In the genomic region with DNA sequence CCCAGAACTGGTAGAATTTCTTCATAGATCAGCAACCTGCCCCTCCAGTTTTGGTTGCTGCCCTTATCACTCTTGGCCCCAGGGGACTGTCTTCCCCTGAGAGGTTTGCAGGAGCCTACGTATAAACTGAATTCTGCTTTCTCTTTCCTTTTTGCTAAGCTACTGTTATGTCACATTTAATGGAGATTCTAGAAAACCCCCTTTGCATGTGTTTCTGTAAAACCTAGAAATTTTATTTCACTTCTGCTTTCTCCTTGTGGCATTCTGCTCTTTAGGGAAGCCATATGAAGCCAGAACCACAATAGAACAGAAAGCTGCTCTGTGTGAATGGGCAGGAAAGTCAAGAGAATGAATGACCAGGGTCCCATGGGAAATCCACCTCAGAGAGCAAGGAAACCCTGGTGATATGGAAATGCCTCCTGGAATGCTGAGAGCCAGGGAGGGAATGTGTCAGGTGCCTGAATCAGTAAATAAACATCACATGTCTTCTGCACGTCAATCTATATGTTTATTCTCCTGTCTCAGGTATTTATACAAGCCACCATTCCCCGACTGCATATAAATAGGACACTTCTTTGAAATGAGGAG, we compare ENCODE assay signal across 8 cellular contexts. TPM values are rescaled to one million over a fixed set of nuclear protein-coding genes. Genes with fewer than 3 reads are reported as not detected.
A peak's percentile ranks its signal among the peaks of the same experiment; 100 is the strongest.
DNase-seq lines count a peak whose midpoint lies in the region; ATAC-seq, FAIRE-seq and TF ChIP-seq lines count a peak whose summit lies in the region.

No MANE protein-coding gene starts in this region.

- no peaks in the 10 kb centered on the region for H3K36me3 Mint-ChIP-seq in endodermal cell (ENCODE audit: low read depth)

- 42 to 75% methylated on average over 1 to 3 of the region's 3 CpGs for WGBS in endodermal cell (ENCODE audit: insufficient coverage in 1 of 2, insufficient read length in 1 of 2), 2 experiments

- H2AFZ ChIP-seq in Karpas-422 (ENCODE audit: low read length) = no peak overlapping the region

- H3K9me3 ChIP-seq in Karpas-422 (ENCODE audit: low read length) (no peaks in the 10 kb centered on the region), endodermal cell (ENCODE audit: control insufficient read depth, low read length) (no peaks in the 10 kb centered on the region)

- no peaks in the 10 kb centered on the region for H3K4me1 ChIP-seq in Karpas-422 (ENCODE audit: low read length)
- H3K4me1 ChIP-seq in endodermal cell (ENCODE audit: control insufficient read depth, insufficient read depth, low read length) = no peaks in the 10 kb centered on the region

- H3K9me2 ChIP-seq in Karpas-422 (replicated peaks; ENCODE audit: insufficient read depth, low read length) = no peaks in the 10 kb centered on the region

- H3K4me3 Mint-ChIP-seq in endodermal cell = no peak overlapping the region

- H3K4me1 Mint-ChIP-seq in endodermal cell = peaks cover 11% of the 10 kb centered on the region

- H3K27ac ChIP-seq in Karpas-422 (ENCODE audit: low read length) (no peak overlapping the region), endodermal cell (ENCODE audit: low read depth, low read length) (no peak overlapping the region)

- H3K36me3 ChIP-seq in Karpas-422 (ENCODE audit: insufficient read depth, low read length) = no peaks in the 10 kb centered on the region
- no peaks in the 10 kb centered on the region for H3K36me3 ChIP-seq in endodermal cell (ENCODE audit: control insufficient read depth, insufficient read depth, low read length)

- H3K9ac ChIP-seq in Karpas-422 (ENCODE audit: low read length) = no peak overlapping the region
- H3K9ac ChIP-seq in endodermal cell (ENCODE audit: extremely low read depth, low read length, poor library complexity, severe bottlenecking) = no peak overlapping the region

- H3K27me3 Mint-ChIP-seq in endodermal cell (ENCODE audit: insufficient read depth) = peaks cover 3% of the 10 kb centered on the region

- peak overlapping the region; percentile 29 for H3K27ac Mint-ChIP-seq in endodermal cell

- H3K4me3 ChIP-seq in Karpas-422 (ENCODE audit: low read length) (no peak overlapping the region), endodermal cell (ENCODE audit: low read length) (no peak overlapping the region)

- no peaks in the 10 kb centered on the region for H3K79me2 ChIP-seq in Karpas-422 (ENCODE audit: low read length)

- TF ChIP-seq CTCF in endodermal cell (conservative IDR thresholded peaks at IDR 0.05) = no peak

- no peak overlapping the region for H3K4me2 ChIP-seq in Karpas-422 (ENCODE audit: low read depth, low read length, poor library complexity, severe bottlenecking)

- H3K9me3 Mint-ChIP-seq in endodermal cell = no peaks in the 10 kb centered on the region

- no peaks in the 10 kb centered on the region for H3K27me3 ChIP-seq in Karpas-422 (ENCODE audit: low read length)
- no peaks in the 10 kb centered on the region for H3K27me3 ChIP-seq in endodermal cell (ENCODE audit: control insufficient read depth, insufficient read depth, low read length, poor library complexity, severe bottlenecking)

- FAIRE-seq in GM18507 (lab: Jason Lieb, UNC) = peak; percentile 97

- DNase-seq in GM18507 (ENCODE audit: extremely low spot score, insufficient read length, low read depth) = peak; percentile 40
- DNase-seq in Karpas-422 = peak; percentile 88
- peak; percentile 80 for DNase-seq in endodermal cell
- no peak for DNase-seq in NOMO-1 treated with dmso at 0.1 percent for 144 hours (lab: John Stamatoyannopoulos, UW; ENCODE audit: unreplicated experiment)
- no peak for DNase-seq in DMS79 (lab: John Stamatoyannopoulos, UW)
- no peak for DNase-seq in stimulated activated naive CD4-positive, alpha-beta T cell treated with Interleukin-2 at 50 U/mL for 16 hours (lab: John Stamatoyannopoulos, UW)
- DNase-seq in stimulated activated naive CD4-positive, alpha-beta T cell (lab: John Stamatoyannopoulos, UW) = no peak

- peaks cover 12% of the 10 kb centered on the region; the same call in 1 of the 2 replicates for H4K20me1 ChIP-seq in Karpas-422 (ENCODE audit: insufficient read depth, low read depth, low read length)

- ATAC-seq in GM21723 (IDR thresholded peaks at IDR 0.05; ENCODE audit: unreplicated experiment) = peak; percentile 98

RNA-seq across cellular contexts. Expression of a gene that starts 3.4 kb away (rescaled TPM):
- not detected in 2 replicates for total RNA-seq in Karpas-422 (2014; rRNA removed; shearing (Covaris generic); ENCODE audit: low replicate concordance)
- total RNA-seq in endodermal cell = not detected
- not detected for polyA plus RNA-seq in endodermal cell (2013, experiment 1 of 2)
- polyA plus RNA-seq in endodermal cell (2013, experiment 2 of 2) = not detected

RNA-seq across cellular contexts. Expression of a gene that starts 14.0 kb away (rescaled TPM):
- total RNA-seq in Karpas-422 (2014; rRNA removed; shearing (Covaris generic); ENCODE audit: low replicate concordance) = not detected in 2 replicates
- total RNA-seq in endodermal cell = not detected
- polyA plus RNA-seq in endodermal cell (2013, experiment 1 of 2) = not detected
- polyA plus RNA-seq in endodermal cell (2013, experiment 2 of 2) = not detected

RNA-seq across cellular contexts. Expression of a gene that starts 27.1 kb away (rescaled TPM):
- not detected in 2 replicates for total RNA-seq in Karpas-422 (2014; rRNA removed; shearing (Covaris generic); ENCODE audit: low replicate concordance)
- not detected for total RNA-seq in endodermal cell
- not detected for polyA plus RNA-seq in endodermal cell (2013, experiment 1 of 2)
- polyA plus RNA-seq in endodermal cell (2013, experiment 2 of 2) = not detected

RNA-seq across cellular contexts. Expression of a gene that starts 31.2 kb away (rescaled TPM):
- not detected in 2 replicates for total RNA-seq in Karpas-422 (2014; rRNA removed; shearing (Covaris generic); ENCODE audit: low replicate concordance)
- not detected for total RNA-seq in endodermal cell
- not detected for polyA plus RNA-seq in endodermal cell (2013, experiment 1 of 2)
- polyA plus RNA-seq in endodermal cell (2013, experiment 2 of 2) = not detected

RNA-seq across cellular contexts. Expression of a gene that starts 46.6 kb away (rescaled TPM):
- total RNA-seq in Karpas-422 (2014; rRNA removed; shearing (Covaris generic); ENCODE audit: low replicate concordance) = 14.0 and 21.2 TPM in 2 replicates
- 10 to 100 TPM; 24.6 to 32.0 TPM for total RNA-seq in endodermal cell
- polyA plus RNA-seq in endodermal cell (2013, experiment 1 of 2) = 32.7 TPM
- 31.5 TPM for polyA plus RNA-seq in endodermal cell (2013, experiment 2 of 2)

Comparison
In these comparisons a context has a peak if more than half of its experiments do, and no peak if none do; other contexts are left out.
1. DNase-seq: peak in GM18507 (single experiment), Karpas-422 (single experiment) and endodermal cell (single experiment); none in NOMO-1 treated with dmso at 0.1 percent for 144 hours (single experiment), DMS79 (single experiment), stimulated activated naive CD4-positive, alpha-beta T cell treated with Interleukin-2 at 50 U/mL for 16 hours (single experiment) and stimulated activated naive CD4-positive, alpha-beta T cell (0 of 6).